ENCODE assay signal across 1 cellular context in genomic region chr4:1721003-1721665, GRCh38.
TF ChIP-seq lines count a peak whose summit lies in the region.

Gene TACC3, plus strand, starts transcription at chr4:1721521. Its CDS starts 1,901 bp downstream, at chr4:1723422.
Gene TMEM129, minus strand, starts transcription at chr4:1721323. Its CDS starts 486 bp downstream, at chr4:1720837.

TF ChIP-seq in HepG2, 621 proteins besides CTCF, POLR2A, EP300 and RAD21 (continued from another document and continues in another):
- TF ChIP-seq ZBTB37 (CRISPR knock-in tag; IDR thresholded peaks at IDR 0.05), result no peak
- no peak; the same call in none of the 2 replicates for TF ChIP-seq ZNF687 (CRISPR knock-in tag; IDR thresholded peaks at IDR 0.05)
- TF ChIP-seq KAT8 (CRISPR knock-in tag; IDR thresholded peaks at IDR 0.05), result peak; percentile 85
- TF ChIP-seq ZNF33B (CRISPR knock-in tag; IDR thresholded peaks at IDR 0.05), result no peak
- no peak for TF ChIP-seq ZNF557 (CRISPR knock-in tag; IDR thresholded peaks at IDR 0.05)
- TF ChIP-seq RELA (CRISPR knock-in tag; IDR thresholded peaks at IDR 0.05), result no peak
- no peak for TF ChIP-seq IKZF1 (IDR thresholded peaks at IDR 0.05)
- TF ChIP-seq ZNF609 (CRISPR knock-in tag; IDR thresholded peaks at IDR 0.05; ENCODE audit: borderline replicate concordance), result no peak
- TF ChIP-seq ZNF496 (CRISPR knock-in tag; IDR thresholded peaks at IDR 0.05; ENCODE audit: insufficient replicate concordance), result no peak
- TF ChIP-seq GMEB1 (CRISPR knock-in tag; IDR thresholded peaks at IDR 0.05; ENCODE audit: borderline replicate concordance), result peak; percentile 81; the same call in 1 of the 2 replicates
- TF ChIP-seq HDAC2 (CRISPR knock-in tag; IDR thresholded peaks at IDR 0.05), result no peak
- no peak for TF ChIP-seq ZFYVE20 (CRISPR knock-in tag; IDR thresholded peaks at IDR 0.05; ENCODE audit: borderline replicate concordance, low read depth)
- no peak for TF ChIP-seq ZNF781 (CRISPR knock-in tag; IDR thresholded peaks at IDR 0.05; ENCODE audit: borderline replicate concordance, not compliant biosample characterization)
- TF ChIP-seq EHMT2 (IDR thresholded peaks at IDR 0.05; ENCODE audit: borderline replicate concordance, low read depth, low read length), result no peak
- TF ChIP-seq PRDM15 (CRISPR knock-in tag; IDR thresholded peaks at IDR 0.05), result no peak
- TF ChIP-seq ZNF776 (CRISPR knock-in tag; IDR thresholded peaks at IDR 0.05), result no peak
- TF ChIP-seq PTBP1 (IDR thresholded peaks at IDR 0.05; ENCODE audit: low read depth, low read length, poor library complexity, severe bottlenecking), result no peak
- no peak for TF ChIP-seq KDM1A (CRISPR knock-in tag; IDR thresholded peaks at IDR 0.05)
- no peak; the same call in 1 of the 2 replicates for TF ChIP-seq ARNTL (CRISPR knock-in tag; IDR thresholded peaks at IDR 0.05)
- no peak for TF ChIP-seq NRL (CRISPR knock-in tag; IDR thresholded peaks at IDR 0.05; ENCODE audit: borderline replicate concordance)
- peak; percentile 72; the same call in 1 of the 2 replicates for TF ChIP-seq ZNF788 (CRISPR knock-in tag; IDR thresholded peaks at IDR 0.05; ENCODE audit: borderline replicate concordance)
- no peak for TF ChIP-seq HNRNPH1 (optimal IDR thresholded peaks at IDR 0.05; ENCODE audit: low read depth, low read length)
- TF ChIP-seq BCLAF1 (IDR thresholded peaks at IDR 0.05), result no peak
- TF ChIP-seq HMG20B (CRISPR knock-in tag; conservative IDR thresholded peaks at IDR 0.05), result no peak
- TF ChIP-seq ZNF720 (CRISPR knock-in tag; IDR thresholded peaks at IDR 0.05), result no peak
- no peak for TF ChIP-seq HINFP (CRISPR knock-in tag; IDR thresholded peaks at IDR 0.05; ENCODE audit: low read depth)
- no peak for TF ChIP-seq LCORL (IDR thresholded peaks at IDR 0.05)
- peak; percentile 64 for TF ChIP-seq LCORL (CRISPR knock-in tag; IDR thresholded peaks at IDR 0.05)
- no peak for TF ChIP-seq KAT7 (CRISPR knock-in tag; IDR thresholded peaks at IDR 0.05; ENCODE audit: borderline replicate concordance)
- TF ChIP-seq DPF2 (CRISPR knock-in tag; IDR thresholded peaks at IDR 0.05; ENCODE audit: borderline replicate concordance, low read depth), result no peak
- no peak for TF ChIP-seq BRCA1 (CRISPR knock-in tag; IDR thresholded peaks at IDR 0.05)
- TF ChIP-seq ZNF10 (CRISPR knock-in tag; IDR thresholded peaks at IDR 0.05; ENCODE audit: borderline replicate concordance, low read depth), result no peak
- TF ChIP-seq HOXD1 (CRISPR knock-in tag; IDR thresholded peaks at IDR 0.05), result no peak
- no peak for TF ChIP-seq SMAD9 (CRISPR knock-in tag; IDR thresholded peaks at IDR 0.05)
- TF ChIP-seq ZNF674 (CRISPR knock-in tag; IDR thresholded peaks at IDR 0.05; ENCODE audit: low read depth), result no peak
- TF ChIP-seq CREM (IDR thresholded peaks at IDR 0.05), result peak; percentile 73
- peak; percentile 23; the same call in 1 of the 2 replicates for TF ChIP-seq CREM (CRISPR knock-in tag; IDR thresholded peaks at IDR 0.05)
- no peak for TF ChIP-seq ZSCAN21 (CRISPR knock-in tag; IDR thresholded peaks at IDR 0.05; ENCODE audit: borderline replicate concordance)
- TF ChIP-seq PHF21A (CRISPR knock-in tag; IDR thresholded peaks at IDR 0.05), result no peak
- TF ChIP-seq NFRKB (IDR thresholded peaks at IDR 0.05), result no peak
- TF ChIP-seq KAT2B (IDR thresholded peaks at IDR 0.05; ENCODE audit: borderline replicate concordance, low read depth, low read length), result no peak
- TF ChIP-seq PRMT3 (CRISPR knock-in tag; IDR thresholded peaks at IDR 0.05; ENCODE audit: borderline replicate concordance, low read depth), result no peak
- no peak for TF ChIP-seq FOXC1 (CRISPR knock-in tag; IDR thresholded peaks at IDR 0.05; ENCODE audit: borderline replicate concordance)
- 0 out of 2 replicates have a peak, but pooled peaks have one; percentile 10 for TF ChIP-seq MXD1 (CRISPR knock-in tag; IDR thresholded peaks at IDR 0.05)
- no peak for TF ChIP-seq ZNF44 (CRISPR knock-in tag; IDR thresholded peaks at IDR 0.05)
